In genomic region chr9:132078369-132079356, GRCh38 we compare ENCODE assay signal across 8 cellular contexts. TPM values are rescaled to one million over a fixed set of nuclear protein-coding genes. Genes with fewer than 3 reads are reported as not detected.
DNase-seq lines count a peak whose midpoint lies in the region; ATAC-seq and TF ChIP-seq lines count a peak whose summit lies in the region.

No MANE protein-coding gene starts in this region.

- H4K20me1 ChIP-seq in BLaER1 = peaks cover 30% of the 10 kb centered on the region
- peaks cover under 1% of the 10 kb centered on the region for H4K20me1 ChIP-seq in hepatocyte (ENCODE audit: insufficient read depth, poor library complexity, severe bottlenecking)

- 38% methylated on average over 19 of the region's 19 CpGs for WGBS in hepatocyte (ENCODE audit: low lambda C conversion rate, missing lambda C conversion rate)

- no peaks in the 10 kb centered on the region for H3K9me2 ChIP-seq in hepatocyte (replicated peaks; ENCODE audit: insufficient read depth)

- H3K9ac ChIP-seq in BLaER1 = peak overlapping the region; percentile 88
- peak overlapping the region; percentile 84 to 89 (median 87) for H3K9ac ChIP-seq in skeletal muscle tissue (ENCODE audit: low read depth in 1 of 3, low read length in 3 of 3)

- DNase-seq in H7 (no peak), NCI-H82 treated with DMSO at 0.1 percent for 48 hours (lab: John Stamatoyannopoulos, UW; ENCODE audit: unreplicated experiment) (peak; percentile 26), hepatocyte (ENCODE audit: low spot score) (peak; percentile 19), hippocampal formation (lab: John Stamatoyannopoulos, UW) (no peak), NCI-H1694 treated with DMSO at 0.1 percent for 48 hours (lab: John Stamatoyannopoulos, UW) (no peak)
- DNase-seq in activated naive CD8-positive, alpha-beta T cell treated with anti-CD3 and anti-CD28 coated beads, Interleukin-2, amount 10 ng/mL, durations not matched to agents 7 days and 5 days = no peak

- TF ChIP-seq CTCF in hepatocyte (IDR thresholded peaks at IDR 0.05; ENCODE audit: poor library complexity) = no peak

- H3K4me1 ChIP-seq in BLaER1 (peaks cover 35% of the 10 kb centered on the region), hepatocyte (ENCODE audit: insufficient read depth) (peaks cover 8% of the 10 kb centered on the region), skeletal muscle tissue (ENCODE audit: control insufficient read depth in 3 of 3, insufficient read depth in 3 of 3, low read length in 3 of 3) (peaks cover 18 to 27% (median 19%) of the 10 kb centered on the region in 3 donors)

- POLR2A ChIA-PET in activated naive CD8-positive, alpha-beta T cell treated with anti-CD3 and anti-CD28 coated beads, Interleukin-2, amount 10 ng/mL, durations not matched to agents 7 days and 5 days (lab: Charles Lee) = no interaction called here

- ATAC-seq in activated naive CD8-positive, alpha-beta T cell treated with anti-CD3 and anti-CD28 coated beads, Interleukin-2, amount 10 ng/mL, durations not matched to agents 7 days and 5 days (ENCODE audit: low read depth) = peak; percentile 4

- H3K4me3 Mint-ChIP-seq in activated naive CD8-positive, alpha-beta T cell treated with anti-CD3 and anti-CD28 coated beads, Interleukin-2, amount 10 ng/mL, durations not matched to agents 7 days and 5 days = peak overlapping the region; percentile 88

- H3K27ac ChIP-seq in BLaER1 (peak overlapping the region; percentile 80), hepatocyte (peak overlapping the region; percentile 72), skeletal muscle tissue (ENCODE audit: low read depth, low read length) (peak overlapping the region; percentile 59)

- H3K79me2 ChIP-seq in hepatocyte = peaks cover 59% of the 10 kb centered on the region

- H3K9me3 ChIP-seq in BLaER1 (no peaks in the 10 kb centered on the region), hepatocyte (ENCODE audit: low read depth) (no peaks in the 10 kb centered on the region), skeletal muscle tissue (ENCODE audit: control insufficient read depth in 3 of 3, low read length in 3 of 3) (no peaks in the 10 kb centered on the region)

- peaks cover 23% of the 10 kb centered on the region for H3K4me1 Mint-ChIP-seq in activated naive CD8-positive, alpha-beta T cell treated with anti-CD3 and anti-CD28 coated beads, Interleukin-2, amount 10 ng/mL, durations not matched to agents 7 days and 5 days

- H3K9me3 Mint-ChIP-seq in activated naive CD8-positive, alpha-beta T cell treated with anti-CD3 and anti-CD28 coated beads, Interleukin-2, amount 10 ng/mL, durations not matched to agents 7 days and 5 days = no peaks in the 10 kb centered on the region

- H3K27ac Mint-ChIP-seq in activated naive CD8-positive, alpha-beta T cell treated with anti-CD3 and anti-CD28 coated beads, Interleukin-2, amount 10 ng/mL, durations not matched to agents 7 days and 5 days = peak overlapping the region; percentile 78

- peak overlapping the region; percentile 40 for H2AFZ ChIP-seq in hepatocyte

- peaks cover 36% of the 10 kb centered on the region for H3K36me3 ChIP-seq in BLaER1
- H3K36me3 ChIP-seq in H7 (replicated peaks; ENCODE audit: control insufficient read depth, insufficient read depth, low read length) = no peaks in the 10 kb centered on the region; the same call in 1 of the 2 replicates
- no peaks in the 10 kb centered on the region for H3K36me3 ChIP-seq in hepatocyte (replicated peaks; ENCODE audit: insufficient read depth, low read depth)
- H3K36me3 ChIP-seq in skeletal muscle tissue (ENCODE audit: control insufficient read depth in 3 of 3, insufficient read depth in 3 of 3, low read length in 3 of 3) = peaks cover 0 to 12% (median 6%) of the 10 kb centered on the region in 3 donors

- H3K4me3 ChIP-seq in BLaER1 (peak overlapping the region; percentile 83), H7 (ENCODE audit: insufficient read depth, low read depth, low read length) (peak overlapping the region; percentile 74), hepatocyte (peak overlapping the region; percentile 88), skeletal muscle tissue (ENCODE audit: low read length in 3 of 3) (peak overlapping the region; percentile 91 to 97 (median 94))

- peaks cover 12% of the 10 kb centered on the region for H3K36me3 Mint-ChIP-seq in activated naive CD8-positive, alpha-beta T cell treated with anti-CD3 and anti-CD28 coated beads, Interleukin-2, amount 10 ng/mL, durations not matched to agents 7 days and 5 days

- H3K27me3 ChIP-seq in BLaER1 (no peaks in the 10 kb centered on the region), H7 (ENCODE audit: control insufficient read depth, insufficient read depth, low read length) (no peaks in the 10 kb centered on the region), hepatocyte (no peaks in the 10 kb centered on the region), skeletal muscle tissue (ENCODE audit: control insufficient read depth in 3 of 3, insufficient read depth in 3 of 3, low read length in 3 of 3) (no peaks in the 10 kb centered on the region)

- H3K4me2 ChIP-seq in BLaER1 (peak overlapping the region; percentile 99), hepatocyte (peak overlapping the region; percentile 91)

- H3K27me3 Mint-ChIP-seq in activated naive CD8-positive, alpha-beta T cell treated with anti-CD3 and anti-CD28 coated beads, Interleukin-2, amount 10 ng/mL, durations not matched to agents 7 days and 5 days = peaks cover 4% of the 10 kb centered on the region

RNA-seq across cellular contexts. Expression of gene MED27, which starts 1.0 kb away (rescaled TPM):
- total RNA-seq in H7 (2014; rRNA removed; shearing (Covaris generic)) = 22.3 and 40.3 TPM in 2 replicates
- total RNA-seq in activated naive CD8-positive, alpha-beta T cell treated with anti-CD3 and anti-CD28 coated beads, Interleukin-2, amount 10 ng/mL, durations not matched to agents 7 days and 5 days = 10 to 100 TPM; 18.5 to 19.7 TPM
- 15.4 and 17.2 TPM in 2 replicates for total RNA-seq in hepatocyte
- 32.1 and 38.0 TPM in 2 replicates for polyA plus RNA-seq in hepatocyte
- total RNA-seq in skeletal muscle tissue = 6.3 TPM

Comparison
In these comparisons a context has a peak if more than half of its experiments do, and no peak if none do; other contexts are left out.
1. DNase-seq: peak in NCI-H82 treated with DMSO at 0.1 percent for 48 hours (single experiment) and hepatocyte (single experiment); none in H7 (single experiment), activated naive CD8-positive, alpha-beta T cell treated with anti-CD3 and anti-CD28 coated beads, Interleukin-2, amount 10 ng/mL, durations not matched to agents 7 days and 5 days (single experiment), hippocampal formation (0 of 2) and NCI-H1694 treated with DMSO at 0.1 percent for 48 hours (single experiment).
2. Peak in every context shown above with its lines, with median percentiles within 50 percentile points of each other: H3K27ac ChIP-seq and H3K4me3 ChIP-seq.